10 cellular contexts compared by ENCODE assay signal in genomic region chr2:101820519-101820918, GRCh38.
DNase-seq lines count a peak whose midpoint lies in the region; ATAC-seq and TF ChIP-seq lines count a peak whose summit lies in the region.
"Had no signal": no experiment of that assay in that cellular context is flagged by ENCODE, and none has a peak within 500 bp of the region (broad histone marks: within the 10 kb centered on the region; RNA-seq: fewer than 3 reads in every experiment).

No MANE protein-coding gene starts in this region.

- peaks cover 13% of the 10 kb centered on the region for H3K36me3 ChIP-seq in RWPE2 (ENCODE audit: low read depth)

- no peaks in the 10 kb centered on the region for H3K27me3 ChIP-seq in RWPE2 (ENCODE audit: insufficient read depth, poor library complexity, severe bottlenecking)

- no peak overlapping the region for H3K4me3 ChIP-seq in RWPE2 (ENCODE audit: severe bottlenecking)

- no peak overlapping the region for H3K4me3 Mint-ChIP-seq in stimulated activated effector memory CD8-positive, alpha-beta T cell treated with anti-CD3 and anti-CD28 coated beads, Interleukin-12 subunit alpha, Interleukin-12 subunit beta, amount 100 ng/mL, for 72 hours

- H3K4me1 Mint-ChIP-seq in stimulated activated effector memory CD8-positive, alpha-beta T cell treated with anti-CD3 and anti-CD28 coated beads, Interleukin-12 subunit alpha, Interleukin-12 subunit beta, amount 100 ng/mL, for 72 hours: peaks cover 63% of the 10 kb centered on the region

- peaks cover 81% of the 10 kb centered on the region for H3K4me1 ChIP-seq in RWPE2 (ENCODE audit: insufficient read depth, poor library complexity, severe bottlenecking)

- DNase-seq in activated T-cell treated with anti-CD3 and anti-CD28 coated beads for 48 hours (ENCODE audit: low read depth): peak; percentile 16
- no peak for DNase-seq in activated T-cell treated with anti-CD3 and anti-CD28 coated beads, Interleukin-2, amount 50 U/mL, for 1 hour
- DNase-seq in RWPE2 (ENCODE audit: low spot score): peak; percentile 87
- DNase-seq in fibroblast of gingiva (ENCODE audit: low read depth): peak; percentile 22
- peak; percentile 15 to 49 for DNase-seq in stimulated activated effector memory CD8-positive, alpha-beta T cell treated with anti-CD3 and anti-CD28 coated beads, Interleukin-12 subunit alpha, Interleukin-12 subunit beta, amount 100 ng/mL, for 72 hours (ENCODE audit: low spot score in 2 of 2)
- no peak for DNase-seq in cerebellar nuclear complex (lab: John Stamatoyannopoulos, UW)
- DNase-seq in NCI-H2227 (lab: John Stamatoyannopoulos, UW; ENCODE audit: unreplicated experiment): no peak
- DNase-seq in ecto neural progenitor cell (ENCODE audit: low spot score): no peak
- DNase-seq: activated naive CD4-positive, alpha-beta T cell treated with Interleukin-2 at 50 U/mL for 16 hours had no signal

- peak; percentile 90 for ATAC-seq in RWPE2 (ENCODE audit: low read depth)
- ATAC-seq in stimulated activated effector memory CD8-positive, alpha-beta T cell treated with anti-CD3 and anti-CD28 coated beads, Interleukin-12 subunit alpha, Interleukin-12 subunit beta, amount 100 ng/mL, for 72 hours: peak; percentile 93

- H3K27ac Mint-ChIP-seq in stimulated activated effector memory CD8-positive, alpha-beta T cell treated with anti-CD3 and anti-CD28 coated beads, Interleukin-12 subunit alpha, Interleukin-12 subunit beta, amount 100 ng/mL, for 72 hours: peak overlapping the region; percentile 37

- TF ChIP-seq CTCF in RWPE2 (IDR thresholded peaks at IDR 0.05; ENCODE audit: poor library complexity, severe bottlenecking): no peak

- H3K9me3 ChIP-seq in RWPE2 (ENCODE audit: severe bottlenecking): no peaks in the 10 kb centered on the region

- H3K9me3 Mint-ChIP-seq in stimulated activated effector memory CD8-positive, alpha-beta T cell treated with anti-CD3 and anti-CD28 coated beads, Interleukin-12 subunit alpha, Interleukin-12 subunit beta, amount 100 ng/mL, for 72 hours: no peaks in the 10 kb centered on the region

- H3K27ac ChIP-seq in RWPE2 (ENCODE audit: poor library complexity, severe bottlenecking): peak overlapping the region; percentile 88
- H3K27ac ChIP-seq: C4-2B had no signal

- H3K36me3 Mint-ChIP-seq in stimulated activated effector memory CD8-positive, alpha-beta T cell treated with anti-CD3 and anti-CD28 coated beads, Interleukin-12 subunit alpha, Interleukin-12 subunit beta, amount 100 ng/mL, for 72 hours: peaks cover 7% of the 10 kb centered on the region

Comparison
In these comparisons a context has a peak if more than half of its experiments do, and no peak if none do; other contexts are left out.
1. DNase-seq: peak in activated T-cell treated with anti-CD3 and anti-CD28 coated beads for 48 hours (single experiment), RWPE2 (single experiment), fibroblast of gingiva (single experiment) and stimulated activated effector memory CD8-positive, alpha-beta T cell treated with anti-CD3 and anti-CD28 coated beads, Interleukin-12 subunit alpha, Interleukin-12 subunit beta, amount 100 ng/mL, for 72 hours (2 of 2); none in activated T-cell treated with anti-CD3 and anti-CD28 coated beads, Interleukin-2, amount 50 U/mL, for 1 hour (single experiment), cerebellar nuclear complex (0 of 2), NCI-H2227 (single experiment) and ecto neural progenitor cell (single experiment).